2 cellular contexts compared by ENCODE assay signal in the genomic region with DNA sequence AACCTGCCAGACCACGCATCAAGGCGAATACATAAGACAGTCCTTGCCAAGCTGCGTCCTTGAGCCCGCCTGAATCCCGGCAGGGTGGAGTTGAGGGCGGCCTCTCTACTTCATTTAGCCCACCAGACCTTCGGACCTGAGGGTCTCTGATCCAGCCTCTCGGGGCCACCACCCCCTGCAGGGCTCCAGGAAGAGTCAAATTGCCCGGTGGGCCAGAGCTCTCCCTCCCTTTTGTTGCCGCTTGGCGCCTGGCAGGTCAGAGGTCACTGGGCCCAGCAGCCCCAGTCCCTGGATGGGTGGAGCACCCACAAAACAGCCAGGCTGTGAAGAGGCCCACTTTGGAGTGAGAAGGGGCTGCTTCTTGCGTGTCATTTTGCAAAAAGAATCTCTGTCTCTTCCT.
TF ChIP-seq lines count a peak whose summit lies in the region.

No MANE protein-coding gene starts in this region.

TF ChIP-seq in WTC11, 78 proteins besides CTCF, POLR2A, EP300 and RAD21 (continues in another document):
- no peak for TF ChIP-seq ZNF121 (CRISPR knock-in tag; IDR thresholded peaks at IDR 0.05)
- TF ChIP-seq FOXK1 (CRISPR knock-in tag; IDR thresholded peaks at IDR 0.05) = no peak
- TF ChIP-seq, protein P1, sequence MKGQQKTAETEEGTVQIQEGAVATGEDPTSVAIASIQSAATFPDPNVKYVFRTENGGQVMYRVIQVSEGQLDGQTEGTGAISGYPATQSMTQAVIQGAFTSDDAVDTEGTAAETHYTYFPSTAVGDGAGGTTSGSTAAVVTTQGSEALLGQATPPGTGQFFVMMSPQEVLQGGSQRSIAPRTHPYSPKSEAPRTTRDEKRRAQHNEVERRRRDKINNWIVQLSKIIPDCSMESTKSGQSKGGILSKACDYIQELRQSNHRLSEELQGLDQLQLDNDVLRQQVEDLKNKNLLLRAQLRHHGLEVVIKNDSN (CRISPR knock-in tag; IDR thresholded peaks at IDR 0.05) = no peak
- no peak for TF ChIP-seq JUN (CRISPR knock-in tag; IDR thresholded peaks at IDR 0.05)
- no peak for TF ChIP-seq RORB (CRISPR knock-in tag; IDR thresholded peaks at IDR 0.05)
- TF ChIP-seq, protein P2, sequence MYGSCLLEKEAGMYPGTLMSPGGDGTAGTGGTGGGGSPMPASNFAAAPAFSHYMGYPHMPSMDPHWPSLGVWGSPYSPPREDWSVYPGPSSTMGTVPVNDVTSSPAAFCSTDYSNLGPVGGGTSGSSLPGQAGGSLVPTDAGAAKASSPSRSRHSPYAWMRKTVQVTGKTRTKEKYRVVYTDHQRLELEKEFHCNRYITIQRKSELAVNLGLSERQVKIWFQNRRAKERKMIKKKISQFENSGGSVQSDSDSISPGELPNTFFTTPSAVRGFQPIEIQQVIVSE (CRISPR knock-in tag; IDR thresholded peaks at IDR 0.05; ENCODE audit: borderline replicate concordance) = no peak
- TF ChIP-seq, protein P3, sequence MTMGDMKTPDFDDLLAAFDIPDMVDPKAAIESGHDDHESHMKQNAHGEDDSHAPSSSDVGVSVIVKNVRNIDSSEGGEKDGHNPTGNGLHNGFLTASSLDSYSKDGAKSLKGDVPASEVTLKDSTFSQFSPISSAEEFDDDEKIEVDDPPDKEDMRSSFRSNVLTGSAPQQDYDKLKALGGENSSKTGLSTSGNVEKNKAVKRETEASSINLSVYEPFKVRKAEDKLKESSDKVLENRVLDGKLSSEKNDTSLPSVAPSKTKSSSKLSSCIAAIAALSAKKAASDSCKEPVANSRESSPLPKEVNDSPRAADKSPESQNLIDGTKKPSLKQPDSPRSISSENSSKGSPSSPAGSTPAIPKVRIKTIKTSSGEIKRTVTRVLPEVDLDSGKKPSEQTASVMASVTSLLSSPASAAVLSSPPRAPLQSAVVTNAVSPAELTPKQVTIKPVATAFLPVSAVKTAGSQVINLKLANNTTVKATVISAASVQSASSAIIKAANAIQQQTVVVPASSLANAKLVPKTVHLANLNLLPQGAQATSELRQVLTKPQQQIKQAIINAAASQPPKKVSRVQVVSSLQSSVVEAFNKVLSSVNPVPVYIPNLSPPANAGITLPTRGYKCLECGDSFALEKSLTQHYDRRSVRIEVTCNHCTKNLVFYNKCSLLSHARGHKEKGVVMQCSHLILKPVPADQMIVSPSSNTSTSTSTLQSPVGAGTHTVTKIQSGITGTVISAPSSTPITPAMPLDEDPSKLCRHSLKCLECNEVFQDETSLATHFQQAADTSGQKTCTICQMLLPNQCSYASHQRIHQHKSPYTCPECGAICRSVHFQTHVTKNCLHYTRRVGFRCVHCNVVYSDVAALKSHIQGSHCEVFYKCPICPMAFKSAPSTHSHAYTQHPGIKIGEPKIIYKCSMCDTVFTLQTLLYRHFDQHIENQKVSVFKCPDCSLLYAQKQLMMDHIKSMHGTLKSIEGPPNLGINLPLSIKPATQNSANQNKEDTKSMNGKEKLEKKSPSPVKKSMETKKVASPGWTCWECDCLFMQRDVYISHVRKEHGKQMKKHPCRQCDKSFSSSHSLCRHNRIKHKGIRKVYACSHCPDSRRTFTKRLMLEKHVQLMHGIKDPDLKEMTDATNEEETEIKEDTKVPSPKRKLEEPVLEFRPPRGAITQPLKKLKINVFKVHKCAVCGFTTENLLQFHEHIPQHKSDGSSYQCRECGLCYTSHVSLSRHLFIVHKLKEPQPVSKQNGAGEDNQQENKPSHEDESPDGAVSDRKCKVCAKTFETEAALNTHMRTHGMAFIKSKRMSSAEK (CRISPR knock-in tag; IDR thresholded peaks at IDR 0.05; ENCODE audit: borderline replicate concordance) = no peak
- TF ChIP-seq KAT7 (CRISPR knock-in tag; IDR thresholded peaks at IDR 0.05; ENCODE audit: borderline replicate concordance) = no peak
- no peak for TF ChIP-seq ZBTB21 (CRISPR knock-in tag; IDR thresholded peaks at IDR 0.05; ENCODE audit: borderline replicate concordance)
- TF ChIP-seq, protein P4, sequence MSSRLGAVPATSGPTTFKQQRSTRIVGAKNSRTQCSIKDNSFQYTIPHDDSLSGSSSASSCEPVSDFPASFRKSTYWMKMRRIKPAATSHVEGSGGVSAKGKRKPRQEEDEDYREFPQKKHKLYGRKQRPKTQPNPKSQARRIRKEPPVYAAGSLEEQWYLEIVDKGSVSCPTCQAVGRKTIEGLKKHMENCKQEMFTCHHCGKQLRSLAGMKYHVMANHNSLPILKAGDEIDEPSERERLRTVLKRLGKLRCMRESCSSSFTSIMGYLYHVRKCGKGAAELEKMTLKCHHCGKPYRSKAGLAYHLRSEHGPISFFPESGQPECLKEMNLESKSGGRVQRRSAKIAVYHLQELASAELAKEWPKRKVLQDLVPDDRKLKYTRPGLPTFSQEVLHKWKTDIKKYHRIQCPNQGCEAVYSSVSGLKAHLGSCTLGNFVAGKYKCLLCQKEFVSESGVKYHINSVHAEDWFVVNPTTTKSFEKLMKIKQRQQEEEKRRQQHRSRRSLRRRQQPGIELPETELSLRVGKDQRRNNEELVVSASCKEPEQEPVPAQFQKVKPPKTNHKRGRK (CRISPR knock-in tag; IDR thresholded peaks at IDR 0.05; ENCODE audit: borderline replicate concordance) = no peak
- TF ChIP-seq OVOL2 (CRISPR knock-in tag; IDR thresholded peaks at IDR 0.05; ENCODE audit: borderline replicate concordance) = no peak
- TF ChIP-seq, protein P5, sequence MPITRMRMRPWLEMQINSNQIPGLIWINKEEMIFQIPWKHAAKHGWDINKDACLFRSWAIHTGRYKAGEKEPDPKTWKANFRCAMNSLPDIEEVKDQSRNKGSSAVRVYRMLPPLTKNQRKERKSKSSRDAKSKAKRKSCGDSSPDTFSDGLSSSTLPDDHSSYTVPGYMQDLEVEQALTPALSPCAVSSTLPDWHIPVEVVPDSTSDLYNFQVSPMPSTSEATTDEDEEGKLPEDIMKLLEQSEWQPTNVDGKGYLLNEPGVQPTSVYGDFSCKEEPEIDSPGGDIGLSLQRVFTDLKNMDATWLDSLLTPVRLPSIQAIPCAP (CRISPR knock-in tag; IDR thresholded peaks at IDR 0.05) = no peak
- no peak for TF ChIP-seq NFYB (CRISPR knock-in tag; conservative IDR thresholded peaks at IDR 0.05; ENCODE audit: low read depth)
- no peak for TF ChIP-seq CREM (CRISPR knock-in tag; IDR thresholded peaks at IDR 0.05)

TF ChIP-seq in GM12891, 5 proteins besides CTCF, POLR2A, EP300 and RAD21:
- TF ChIP-seq TAF1 (IDR thresholded peaks at IDR 0.05; ENCODE audit: low read depth, low read length) (no peak), SPI1 (IDR thresholded peaks at IDR 0.05; ENCODE audit: low read depth, low read length) (no peak), POU2F2 (IDR thresholded peaks at IDR 0.05; ENCODE audit: low read depth, low read length) (no peak), PAX5 (IDR thresholded peaks at IDR 0.05; ENCODE audit: insufficient read depth, low read length, severe bottlenecking) (no peak), POLR2AphosphoS5 (IDR thresholded peaks at IDR 0.05; ENCODE audit: low read depth, low read length) (no peak)
